In genomic region chr19:53301341-53301740, GRCh38 we compare ENCODE assay signal across 6 cellular contexts. TPM values are rescaled to one million over a fixed set of nuclear protein-coding genes. Genes with fewer than 3 reads are reported as not detected.
"Had no signal": no experiment of that assay in that cellular context is flagged by ENCODE, and none has a peak within 500 bp of the region (broad histone marks: within the 10 kb centered on the region; RNA-seq: fewer than 3 reads in every experiment).

No MANE protein-coding gene starts in this region.

RNA-seq across cellular contexts. Expression of gene VN1R4, which starts 33.8 kb away (rescaled TPM):
- total RNA-seq: activated CD4-positive, alpha-beta memory T cell treated with anti-CD3 and anti-CD28 coated beads for 36 hours; activated CD8-positive, alpha-beta memory T cell treated with anti-CD3 and anti-CD28 coated beads, Interleukin-2, amount 10 ng/mL, durations not matched to agents 7 days and 5 days; bronchial epithelial cell; LHCN-M2; PC-9; Right ventricle myocardium superior had no signal

RNA-seq across cellular contexts. Expression of gene VN1R2, which starts 43.2 kb away (rescaled TPM):
- total RNA-seq: activated CD4-positive, alpha-beta memory T cell treated with anti-CD3 and anti-CD28 coated beads for 36 hours; activated CD8-positive, alpha-beta memory T cell treated with anti-CD3 and anti-CD28 coated beads, Interleukin-2, amount 10 ng/mL, durations not matched to agents 7 days and 5 days; bronchial epithelial cell; LHCN-M2; PC-9; Right ventricle myocardium superior had no signal
